ENCODE assay signal across 19 cellular contexts in genomic region chr1:44260792-44261474, GRCh38. TPM values are rescaled to one million over a fixed set of nuclear protein-coding genes. Genes with fewer than 3 reads are reported as not detected.
DNase-seq lines count a peak whose midpoint lies in the region; ATAC-seq, FAIRE-seq and TF ChIP-seq lines count a peak whose summit lies in the region.
"Had no signal": no experiment of that assay in that cellular context is flagged by ENCODE, and none has a peak within 500 bp of the region (broad histone marks: within the 10 kb centered on the region; RNA-seq: fewer than 3 reads in every experiment).

No MANE protein-coding gene starts in this region.

- ATAC-seq in PC-3 = peak; percentile 31; the same call in 1 of the 2 replicates
- no peak for ATAC-seq in HG03521 (IDR thresholded peaks at IDR 0.05; ENCODE audit: unreplicated experiment)
- no peak for ATAC-seq in activated T-cell treated with anti-CD3 and anti-CD28 coated beads, Interleukin-2, amount 50 U/mL, for 72 hours (replicated peaks in 1 of 2)
- no peak for ATAC-seq in gastrocnemius medialis
- ATAC-seq: left ventricle myocardium superior, Panc1 had no signal

- no peaks in the 10 kb centered on the region for H3F3A ChIP-seq in PC-3 (ENCODE audit: low read length, unreplicated experiment)

- H3K27me3 Mint-ChIP-seq in activated T-cell treated with anti-CD3 and anti-CD28 coated beads, Interleukin-2, amount 50 U/mL, for 72 hours (ENCODE audit: low read depth) = no peaks in the 10 kb centered on the region
- H3K27me3 Mint-ChIP-seq: B cell had no signal

- POLR2A ChIA-PET in PC-3 (lab: Charles Lee; ENCODE audit: unreplicated experiment) = no interaction called here

- no peaks in the 10 kb centered on the region for H3K9me1 ChIP-seq in keratinocyte (ENCODE audit: control insufficient read depth, extremely low read depth, insufficient read depth, low read length)

- H3K79me2 ChIP-seq in PC-3 (ENCODE audit: low read length) = no peaks in the 10 kb centered on the region
- no peaks in the 10 kb centered on the region for H3K79me2 ChIP-seq in keratinocyte (ENCODE audit: control insufficient read depth, insufficient read depth, low read length)

- 44 to 62% methylated on average over 11 to 20 of the region's 20 CpGs for WGBS in transverse colon (ENCODE audit: low coverage in 1 of 2), 2 donors

- no peak overlapping the region for H3K9ac ChIP-seq in PC-3 (ENCODE audit: low read length)
- H3K9ac ChIP-seq in keratinocyte (ENCODE audit: control insufficient read depth, extremely low read depth, insufficient read depth, low read length) = peak overlapping the region; percentile 38

- H3K4me1 ChIP-seq in PC-3 (ENCODE audit: insufficient read depth, low read length) = 0 out of 2 replicates have a peak, but pooled peaks cover 7% of the 10 kb centered on the region
- peaks cover 17% of the 10 kb centered on the region for H3K4me1 ChIP-seq in keratinocyte (ENCODE audit: control insufficient read depth, extremely low read depth, insufficient read depth, low read length)
- H3K4me1 ChIP-seq in transverse colon = peaks cover 7 to 73% (median 44%) of the 10 kb centered on the region in 4 donors
- H3K4me1 ChIP-seq in gastrocnemius medialis = no peaks in the 10 kb centered on the region

- no peaks in the 10 kb centered on the region for H3K9me3 Mint-ChIP-seq in activated T-cell treated with anti-CD3 and anti-CD28 coated beads, Interleukin-2, amount 50 U/mL, for 72 hours

- H3K27me3 ChIP-seq in PC-3 (ENCODE audit: low read length) = no peaks in the 10 kb centered on the region
- H3K27me3 ChIP-seq in keratinocyte (ENCODE audit: control insufficient read depth, extremely low read depth, insufficient read depth, low read length) = no peaks in the 10 kb centered on the region
- no peaks in the 10 kb centered on the region for H3K27me3 ChIP-seq in transverse colon
- H3K27me3 ChIP-seq in gastrocnemius medialis = no peaks in the 10 kb centered on the region

- H3K9me3 ChIP-seq in PC-3 (ENCODE audit: low read length) (no peaks in the 10 kb centered on the region), keratinocyte (ENCODE audit: control insufficient read depth, low read depth, low read length) (no peaks in the 10 kb centered on the region), transverse colon (no peaks in the 10 kb centered on the region), gastrocnemius medialis (no peaks in the 10 kb centered on the region)

- CTCF ChIA-PET in PC-3 (lab: Charles Lee) = no interaction called here

- TF ChIP-seq EP300 in transverse colon (IDR thresholded peaks at IDR 0.05; ENCODE audit: low read depth) = no peak

- in situ Hi-C loops in transverse colon (cut with MboI; ENCODE audit: low pct_ligation_motif_present in 1 of 4, low pct_unique_long_range_greater_than_20kb in 1 of 4, low sequenced_read_pairs in 3 of 4) = no loop called here
- in situ Hi-C loops in gastrocnemius medialis (cut with MboI; ENCODE audit: low sequenced_read_pairs in 4 of 4) = no loop called here

- no peak overlapping the region for H3K4me3 Mint-ChIP-seq in activated T-cell treated with anti-CD3 and anti-CD28 coated beads, Interleukin-2, amount 50 U/mL, for 72 hours
- H3K4me3 Mint-ChIP-seq: B cell had no signal

- no peak overlapping the region for H3K4me2 ChIP-seq in PC-3 (ENCODE audit: low read length)
- H3K4me2 ChIP-seq in keratinocyte (ENCODE audit: control insufficient read depth, extremely low read depth, insufficient read depth, low read depth, low read length) = peak overlapping the region; percentile 78
- H3K4me2 ChIP-seq: smooth muscle cell had no signal

- H3K27ac Mint-ChIP-seq in activated T-cell treated with anti-CD3 and anti-CD28 coated beads, Interleukin-2, amount 50 U/mL, for 72 hours = no peak overlapping the region
- H3K27ac Mint-ChIP-seq: B cell had no signal

- no peaks in the 10 kb centered on the region for H3K9me2 ChIP-seq in PC-3 (replicated peaks; ENCODE audit: low read length)

- dilution Hi-C loops in keratinocyte (cut with MboI; ENCODE audit: extremely low pct_ligation_motif_present, low sequenced_read_pairs) = no loop called here

- H3K36me3 Mint-ChIP-seq in activated T-cell treated with anti-CD3 and anti-CD28 coated beads, Interleukin-2, amount 50 U/mL, for 72 hours (ENCODE audit: insufficient read depth in 2 of 2) = no peaks in the 10 kb centered on the region

- peak; percentile 16 for DNase-seq in HT-29 (ENCODE audit: low spot score)
- DNase-seq in PC-3 = no peak
- no peak for DNase-seq in keratinocyte (ENCODE audit: low read depth, low spot score)
- peak; percentile 63 for DNase-seq in transverse colon
- DNase-seq in activated T-cell treated with anti-CD3 and anti-CD28 coated beads, Interleukin-2, amount 50 U/mL, for 72 hours = no peak
- no peak for DNase-seq in gastrocnemius medialis
- DNase-seq: activated CD4-positive, alpha-beta T cell treated with anti-CD3 and anti-CD28 coated beads for 1 hour; Calu3; IMR-90; left ventricle myocardium superior; MV-4-11; NCI-H748 treated with DMSO at 0.1 percent for 48 hours; stimulated activated CD4-positive, alpha-beta T cell treated with anti-CD3 and anti-CD28 coated beads, Interleukin-4, amount 100 ng/mL, for 4 hours; T1000 had no signal

- intact Hi-C loops in PC-3 (cut with micrococcal nuclease) (no loop called here), transverse colon (cut with DNase I; ENCODE audit: low total_unique reads) (no loop called here), gastrocnemius medialis (cut with DNase I; ENCODE audit: low total_unique reads) (no loop called here)

- H3K4me3 ChIP-seq in PC-3 (ENCODE audit: low read length) = no peak overlapping the region
- peak overlapping the region in 2 of 3 experiments; percentile 27 to 44 for H3K4me3 ChIP-seq in keratinocyte (ENCODE audit: control insufficient read depth in 2 of 3, extremely low read depth in 1 of 3, insufficient read depth in 2 of 3, low read depth in 1 of 3, low read length in 3 of 3)
- H3K4me3 ChIP-seq in transverse colon = peak overlapping the region in 2 of 4 donors; percentile 20 to 31
- H3K4me3 ChIP-seq in gastrocnemius medialis = no peak overlapping the region
- H3K4me3 ChIP-seq: smooth muscle cell had no signal

- H3K27ac ChIP-seq in PC-3 (ENCODE audit: low read length) = no peak overlapping the region
- H3K27ac ChIP-seq in keratinocyte (ENCODE audit: control insufficient read depth, insufficient read depth, low read length) = no peak overlapping the region
- peak overlapping the region; percentile 79 to 91 (median 88) for H3K27ac ChIP-seq in transverse colon
- H3K27ac ChIP-seq in gastrocnemius medialis = no peak overlapping the region

- TF ChIP-seq POLR2A in transverse colon (IDR thresholded peaks at IDR 0.05) = peak; percentile 78
- no peak for TF ChIP-seq POLR2A in gastrocnemius medialis (IDR thresholded peaks at IDR 0.05)

- H3K4me1 Mint-ChIP-seq in activated T-cell treated with anti-CD3 and anti-CD28 coated beads, Interleukin-2, amount 50 U/mL, for 72 hours (ENCODE audit: low read depth) = peaks cover 9% of the 10 kb centered on the region

- H3K36me3 ChIP-seq in PC-3 (ENCODE audit: low read depth, low read length) (no peaks in the 10 kb centered on the region; the same call in 1 of the 2 replicates), keratinocyte (ENCODE audit: control insufficient read depth in 2 of 2, extremely low read depth in 1 of 2, insufficient read depth in 2 of 2, low read length in 2 of 2) (peaks cover 3 to 6% of the 10 kb centered on the region in 2 experiments), transverse colon (no peaks in the 10 kb centered on the region), gastrocnemius medialis (peaks cover 0 to 10% of the 10 kb centered on the region in 2 donors)

- H4K20me1 ChIP-seq in PC-3 (ENCODE audit: low read length) (no peaks in the 10 kb centered on the region), keratinocyte (ENCODE audit: control insufficient read depth, extremely low read depth, insufficient read depth, low read length) (no peaks in the 10 kb centered on the region)

- TF ChIP-seq CTCF in PC-3 (conservative IDR thresholded peaks at IDR 0.05; ENCODE audit: low read depth, low read length) (no peak), keratinocyte (optimal IDR thresholded peaks at IDR 0.05 in 1 of 3, IDR thresholded peaks at IDR 0.05 in 1 of 3, conservative IDR thresholded peaks at IDR 0.05 in 1 of 3; ENCODE audit: extremely low read depth in 1 of 3, insufficient read depth in 2 of 3, low read length in 3 of 3) (no peak), transverse colon (IDR thresholded peaks at IDR 0.05) (no peak), gastrocnemius medialis (IDR thresholded peaks at IDR 0.05 in 4 of 5, conservative IDR thresholded peaks at IDR 0.05 in 1 of 5) (no peak)

- H2AFZ ChIP-seq in PC-3 (ENCODE audit: low read length) (no peak overlapping the region), keratinocyte (ENCODE audit: control insufficient read depth, low read length) (peak overlapping the region; percentile 34)

- no TSS peak for BruUV-seq in PC-3 (replicated peaks; lab: Mats Ljungman, UMichigan)

- FAIRE-seq in keratinocyte (lab: Jason Lieb, UNC) = peak; percentile 13
- FAIRE-seq: G401.6 had no signal

RNA-seq across cellular contexts. Expression of gene DMAP1, which starts 47.7 kb away (rescaled TPM):
- total RNA-seq in HT-29 (2014; rRNA removed; shearing (Covaris generic)) = 29.7 and 43.9 TPM in 2 replicates
- total RNA-seq in PC-3 (2014; rRNA removed) (55.5 and 59.0 TPM in 2 replicates), transverse colon (100 to 1,000 TPM in 2 of 4 donors, 10 to 100 TPM in 2; 57.8 to 130 (median 93.6) TPM), gastrocnemius medialis (10 to 100 TPM; 24.9 to 42.2 (median 34.9) TPM)
- polyA plus RNA-seq in keratinocyte = 25.9 to 30.0 TPM (median 27.2 TPM) in 3 replicates
- polyA plus RNA-seq in keratinocyte (2011; ENCODE audit: low read depth) = 10.8 TPM
- polyA plus RNA-seq in keratinocyte (2011; cell fraction: cytosol; rRNA removed) = 15.7 and 22.8 TPM in 2 replicates
- 55.2 and 57.8 TPM in 2 replicates for polyA plus RNA-seq in keratinocyte (2011; cell fraction: nucleus; rRNA removed)
- 9.7 and 23.4 TPM in 2 replicates for polyA plus RNA-seq in keratinocyte (2012; ENCODE audit: low replicate concordance)
- 27.6 to 58.3 TPM (median 33.5 TPM) in 3 replicates for polyA minus RNA-seq in keratinocyte
- 41.4 TPM for polyA minus RNA-seq in keratinocyte (2011; cell fraction: cytosol; rRNA and poly(A)+ RNA removed)
- 19.2 and 20.6 TPM in 2 replicates for polyA minus RNA-seq in keratinocyte (2011; cell fraction: nucleus; rRNA and poly(A)+ RNA removed)
- total RNA-seq in activated T-cell treated with anti-CD3 and anti-CD28 coated beads, Interleukin-2, amount 50 U/mL, for 72 hours = 10 to 100 TPM; 40.0 to 46.6 TPM

Comparison
In these comparisons a context has a peak if more than half of its experiments do, and no peak if none do; other contexts are left out.
1. DNase-seq: peak in HT-29 (single experiment) and transverse colon (single experiment); none in PC-3 (single experiment), keratinocyte (single experiment), activated T-cell treated with anti-CD3 and anti-CD28 coated beads, Interleukin-2, amount 50 U/mL, for 72 hours (0 of 2) and gastrocnemius medialis (0 of 2).
2. H3K27ac ChIP-seq: peak in transverse colon (4 of 4); none in PC-3 (single experiment), keratinocyte (single experiment) and gastrocnemius medialis (0 of 4).
3. H3K4me3 ChIP-seq: peak in keratinocyte (2 of 3); none in PC-3 (single experiment) and gastrocnemius medialis (0 of 4).